Comparison of ENCODE assay signal across 8 cellular contexts in the genomic region with DNA sequence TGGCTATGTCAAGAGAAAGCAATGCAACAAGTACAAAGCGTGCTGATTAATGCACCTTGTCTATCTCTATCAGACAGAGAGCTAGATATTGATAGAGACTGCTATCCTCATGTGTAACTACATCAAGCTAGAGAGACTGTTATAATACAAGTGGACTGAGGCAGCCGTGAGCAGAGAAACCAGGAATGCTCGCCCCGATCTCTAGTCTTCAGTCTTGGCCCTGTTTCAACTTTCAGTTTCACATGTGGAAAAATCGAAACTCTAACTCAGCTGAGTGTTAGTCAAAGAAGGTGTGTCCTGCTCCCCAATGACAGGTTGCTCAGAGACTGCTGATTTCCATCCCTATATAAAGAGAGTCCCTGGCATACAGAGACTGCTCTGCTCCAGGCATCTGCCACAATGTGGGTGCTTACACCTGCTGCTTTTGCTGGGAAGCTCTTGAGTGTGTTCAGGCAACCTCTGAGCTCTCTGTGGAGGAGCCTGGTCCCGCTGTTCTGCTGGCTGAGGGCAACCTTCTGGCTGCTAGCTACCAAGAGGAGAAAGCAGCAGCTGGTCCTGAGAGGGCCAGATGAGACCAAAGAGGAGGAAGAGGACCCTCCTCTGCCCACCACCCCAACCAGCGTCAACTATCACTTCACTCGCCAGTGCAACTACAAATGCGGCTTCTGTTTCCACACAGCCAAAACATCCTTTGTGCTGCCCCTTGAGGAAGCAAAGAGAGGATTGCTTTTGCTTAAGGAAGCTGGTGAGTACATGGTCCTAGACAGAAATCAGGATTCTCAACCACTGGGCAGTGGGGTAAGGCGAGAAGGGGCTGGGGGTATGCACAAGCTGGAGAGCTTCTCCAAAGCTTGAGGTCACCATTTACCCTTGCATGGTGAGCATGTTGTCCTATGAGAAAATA. TPM values are rescaled to one million over a fixed set of nuclear protein-coding genes. Genes with fewer than 3 reads are reported as not detected.
DNase-seq lines count a peak whose midpoint lies in the region; ATAC-seq and TF ChIP-seq lines count a peak whose summit lies in the region.

A gene with protein sequence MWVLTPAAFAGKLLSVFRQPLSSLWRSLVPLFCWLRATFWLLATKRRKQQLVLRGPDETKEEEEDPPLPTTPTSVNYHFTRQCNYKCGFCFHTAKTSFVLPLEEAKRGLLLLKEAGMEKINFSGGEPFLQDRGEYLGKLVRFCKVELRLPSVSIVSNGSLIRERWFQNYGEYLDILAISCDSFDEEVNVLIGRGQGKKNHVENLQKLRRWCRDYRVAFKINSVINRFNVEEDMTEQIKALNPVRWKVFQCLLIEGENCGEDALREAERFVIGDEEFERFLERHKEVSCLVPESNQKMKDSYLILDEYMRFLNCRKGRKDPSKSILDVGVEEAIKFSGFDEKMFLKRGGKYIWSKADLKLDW (plus strand): TSS at position 376 of the 904 bp plus-strand sequence. CDS start 24 bp downstream, at position 400.

- H3K4me1 Mint-ChIP-seq in mesothelial cell of epicardium: peaks cover 8% of the 10 kb centered on the region

- peaks cover 59% of the 10 kb centered on the region for H3K27me3 Mint-ChIP-seq in mesothelial cell of epicardium (ENCODE audit: low read depth)

- H3K4me1 ChIP-seq in DND-41 (ENCODE audit: insufficient read depth, low read length) (peaks cover 79% of the 10 kb centered on the region), mucosa of stomach (ENCODE audit: control insufficient read depth, insufficient read depth, low read length) (peaks cover 7% of the 10 kb centered on the region)

- H3K9me3 ChIP-seq in DND-41 (ENCODE audit: insufficient read depth, low read length, severe bottlenecking) (peaks cover 6% of the 10 kb centered on the region), mucosa of stomach (ENCODE audit: control insufficient read depth, low read length) (no peaks in the 10 kb centered on the region)

- H3K9ac ChIP-seq in DND-41 (ENCODE audit: low read depth, low read length) (peak within 1 kb of the TSS; percentile 55), mucosa of stomach (ENCODE audit: low read length) (peak within 1 kb of the TSS; percentile 12)

- TF ChIP-seq CTCF in DND-41 (IDR thresholded peaks at IDR 0.05; ENCODE audit: borderline replicate concordance, extremely low read depth, low read length, poor library complexity, severe bottlenecking) (peak; percentile 38), coronary artery (IDR thresholded peaks at IDR 0.05) (peak; percentile 23), mesothelial cell of epicardium (IDR thresholded peaks at IDR 0.05; ENCODE audit: unreplicated experiment) (no peak)

- peaks cover 19% of the 10 kb centered on the region for H3K9me3 Mint-ChIP-seq in mesothelial cell of epicardium

- peak within 1 kb of the TSS; percentile 10 to 57; a peak in 3 of 4 replicates for H3K4me3 ChIP-seq in DND-41 (ENCODE audit: low read depth in 1 of 2, low read length in 2 of 2)
- peak within 1 kb of the TSS; percentile 65 for H3K4me3 ChIP-seq in coronary artery
- peak within 1 kb of the TSS; percentile 9 for H3K4me3 ChIP-seq in mucosa of stomach (ENCODE audit: low read length)

- H3K4me3 Mint-ChIP-seq in mesothelial cell of epicardium: no peak within 1 kb of the TSS

- H3K36me3 ChIP-seq in DND-41 (ENCODE audit: insufficient read depth, low read length) (no peaks in the 10 kb centered on the region), mucosa of stomach (ENCODE audit: control insufficient read depth, insufficient read depth, low read length) (no peaks in the 10 kb centered on the region)

- H3K27me3 ChIP-seq in DND-41 (ENCODE audit: insufficient read depth, low read length, poor library complexity): no peaks in the 10 kb centered on the region
- no peaks in the 10 kb centered on the region for H3K27me3 ChIP-seq in mucosa of stomach (ENCODE audit: control insufficient read depth, insufficient read depth, low read length)

- no peaks in the 10 kb centered on the region for H4K20me1 ChIP-seq in DND-41 (ENCODE audit: insufficient read depth, low read length)

- peaks cover 30% of the 10 kb centered on the region for H3K79me2 ChIP-seq in DND-41 (ENCODE audit: insufficient read depth, low read length)

- H3K27ac Mint-ChIP-seq in mesothelial cell of epicardium: no peak within 1 kb of the TSS

- ATAC-seq in DND-41 (ENCODE audit: insufficient read depth, low read depth) (peak; percentile 70), GM21360 (IDR thresholded peaks at IDR 0.05; ENCODE audit: unreplicated experiment) (peak; percentile 75)

- in situ Hi-C loops in SK-MEL-5 (cut with HindIII; ENCODE audit: low pct_unique_long_range_greater_than_20kb, low sequenced_read_pairs): no loop called here

- H3K27ac ChIP-seq in DND-41 (ENCODE audit: low read length) (peak within 1 kb of the TSS; percentile 85), coronary artery (peak within 1 kb of the TSS; percentile 40 to 50)

- H2AFZ ChIP-seq in DND-41 (ENCODE audit: low read depth, low read length): peak within 1 kb of the TSS; percentile 67

- peak within 1 kb of the TSS; percentile 76 for H3K4me2 ChIP-seq in DND-41 (ENCODE audit: insufficient read depth, low read length)

- H3K36me3 Mint-ChIP-seq in mesothelial cell of epicardium: peaks cover 10% of the 10 kb centered on the region

- DNase-seq in DND-41 (peak; percentile 67), HT1080 (ENCODE audit: low read depth) (peak; percentile 49), SK-MEL-5 (ENCODE audit: low read depth, low spot score) (peak; percentile 17), coronary artery (ENCODE audit: low spot score) (no peak), NCI-H1048 (lab: John Stamatoyannopoulos, UW) (no peak), mesothelial cell of epicardium (ENCODE audit: low spot score in 2 of 2, unreplicated experiment in 2 of 2) (no peak)

RNA-seq across cellular contexts. Expression of the gene that starts here (rescaled TPM):
- not detected in 2 replicates for total RNA-seq in HT1080 (2014; rRNA removed; shearing (Covaris generic))
- 0.08 and 0.16 TPM in 2 replicates for polyA plus RNA-seq in HT1080 (2015; cell fraction: cytosol; rRNA removed)
- 0.05 and 0.08 TPM in 2 replicates for polyA plus RNA-seq in HT1080 (2015; cell fraction: nucleus; rRNA removed)
- 0.48 TPM in 1 of 2 replicates, not detected in the other for total RNA-seq in SK-MEL-5 (2014; rRNA removed; shearing (Covaris generic))
- polyA plus RNA-seq in SK-MEL-5 (2015; cell fraction: cytosol; rRNA removed): 0.04 TPM in 1 of 2 replicates, not detected in the other
- 0.16 TPM in 1 of 2 replicates, not detected in the other for polyA plus RNA-seq in SK-MEL-5 (2015; cell fraction: nucleus; rRNA removed)
- total RNA-seq in mesothelial cell of epicardium: 3.7 to 4.4 TPM (median 4.3 TPM) in 3 replicates

Comparison
In these comparisons a context has a peak if more than half of its experiments do, and no peak if none do; other contexts are left out.
1. Peak in DNase-seq in HT1080; RNA of the gene not detected or under 1 TPM.
2. Peak in DNase-seq in SK-MEL-5; RNA of the gene not detected or under 1 TPM.
3. H3K4me3 ChIP-seq: peak in every context shown above with its lines; median percentile 65 in coronary artery; 34 in DND-41; 9 in mucosa of stomach.